Comparison of ENCODE assay signal across 8 cellular contexts in the genomic region with DNA sequence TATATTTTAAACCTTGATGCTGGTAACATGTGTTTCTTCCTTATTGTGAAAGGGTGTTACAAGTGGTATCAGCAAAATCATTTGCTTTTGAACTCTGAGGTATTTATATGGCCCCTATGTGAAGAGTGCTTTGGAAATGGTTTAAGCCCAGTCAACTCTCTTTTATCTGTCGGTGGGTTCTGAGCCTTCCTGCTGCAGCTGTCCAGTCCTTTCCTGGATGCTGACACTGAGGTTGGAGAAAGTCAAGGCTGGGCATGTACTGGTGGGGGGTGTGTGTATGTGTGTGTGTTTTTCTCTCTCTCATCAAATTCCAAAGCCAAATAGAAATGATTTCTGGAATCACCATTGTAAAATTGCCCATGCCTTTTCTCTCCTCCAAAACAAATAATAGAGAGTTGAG.
"Had no signal": no experiment of that assay in that cellular context is flagged by ENCODE, and none has a peak within 500 bp of the region (broad histone marks: within the 10 kb centered on the region; RNA-seq: fewer than 3 reads in every experiment).

No MANE protein-coding gene starts in this region.

- DNase-seq: H9, HCEC 1CT, KBM-7 had no signal

- H3K27ac ChIP-seq: HL-60 had no signal

- FAIRE-seq: H1, H54, HepG2 had no signal

- H2AFZ ChIP-seq: GM23338 had no signal

- H3K4me3 ChIP-seq: GM23338 had no signal

- H3K4me2 ChIP-seq: GM23338 had no signal
